In the genomic region with DNA sequence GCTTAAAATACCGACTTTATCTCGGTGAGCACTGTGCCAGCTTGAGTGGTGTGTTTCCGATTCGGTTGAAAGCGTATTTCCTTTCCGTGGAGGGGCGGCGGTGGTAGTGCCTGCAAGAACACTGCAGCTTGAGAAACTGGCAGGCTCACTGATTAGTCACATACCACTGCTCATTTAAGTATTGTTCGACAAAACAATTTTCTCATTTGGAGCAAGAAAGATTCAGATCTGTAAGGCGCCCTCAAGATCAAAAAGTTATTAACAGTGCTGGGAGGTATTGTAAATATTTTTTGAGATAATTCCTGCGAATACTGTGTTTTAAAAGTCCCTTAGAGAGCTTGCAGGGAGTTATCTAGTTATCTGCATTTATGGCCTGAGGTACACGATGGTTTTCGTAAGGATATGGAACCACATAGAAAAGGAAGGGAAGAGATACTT, we compare ENCODE assay signal across 8 cellular contexts. TPM values are rescaled to one million over a fixed set of nuclear protein-coding genes. Genes with fewer than 3 reads are reported as not detected.
DNase-seq lines count a peak whose midpoint lies in the region; ATAC-seq lines count a peak whose summit lies in the region.

No MANE protein-coding gene starts in this region.

- CTCF ChIA-PET in activated naive CD4-positive, alpha-beta T cell treated with anti-CD3 and anti-CD28 coated beads for 36 hours (lab: Charles Lee), result interaction anchor here (0.7 to 7.0 kb wide), 10 partner anchors 8 to 329 kb away, joined by 3 to 135 read pairs (median 4); no protein-coding TSS in a partner anchor

- peak overlapping the region; percentile 84 to 94 (median 90) for H3K27ac Mint-ChIP-seq in CD4-positive, CD25-positive, alpha-beta regulatory T cell
- peak overlapping the region; percentile 93 for H3K27ac Mint-ChIP-seq in activated naive CD4-positive, alpha-beta T cell treated with anti-CD3 and anti-CD28 coated beads for 36 hours

- H3K4me3 ChIP-seq in CD4-positive, CD25-positive, alpha-beta regulatory T cell (ENCODE audit: low read depth, low read length), result peak overlapping the region; percentile 95
- H3K4me3 ChIP-seq in HUES6 (ENCODE audit: low read depth, low read length), result peak overlapping the region; percentile 85
- peak overlapping the region; percentile 85 to 99 for H3K4me3 ChIP-seq in stomach smooth muscle (ENCODE audit: low read length in 2 of 2)

- peak; percentile 43 to 89 (median 65) for DNase-seq in CD4-positive, CD25-positive, alpha-beta regulatory T cell
- DNase-seq in SK-MEL-5 (ENCODE audit: low read depth, low spot score) (peak; percentile 57), globus pallidus (ENCODE audit: low spot score) (peak; percentile 40), non-pigmented ciliary epithelial cell (ENCODE audit: low read depth) (peak; percentile 38)
- peak; percentile 88 for DNase-seq in activated naive CD4-positive, alpha-beta T cell treated with anti-CD3 and anti-CD28 coated beads for 36 hours

- peak overlapping the region; percentile 92 to 98 (median 94) for H3K4me3 Mint-ChIP-seq in CD4-positive, CD25-positive, alpha-beta regulatory T cell
- H3K4me3 Mint-ChIP-seq in activated naive CD4-positive, alpha-beta T cell treated with anti-CD3 and anti-CD28 coated beads for 36 hours, result peak overlapping the region; percentile 93

- peaks cover 46% of the 10 kb centered on the region for H3K4me1 ChIP-seq in CD4-positive, CD25-positive, alpha-beta regulatory T cell (ENCODE audit: control insufficient read depth, insufficient read depth, low read length, poor library complexity, severe bottlenecking)
- H3K4me1 ChIP-seq in HUES6 (ENCODE audit: control insufficient read depth, insufficient read depth, low read length) (peaks cover 31% of the 10 kb centered on the region), stomach smooth muscle (ENCODE audit: control insufficient read depth, insufficient read depth, low read length) (peaks cover 19% of the 10 kb centered on the region)

- H3K9ac ChIP-seq in HUES6 (ENCODE audit: low read length), result peak overlapping the region; percentile 96
- peak overlapping the region; percentile 89 to 93 for H3K9ac ChIP-seq in stomach smooth muscle (ENCODE audit: low read length in 2 of 2)

- peaks cover 6% of the 10 kb centered on the region for H3K36me3 Mint-ChIP-seq in CD4-positive, CD25-positive, alpha-beta regulatory T cell
- peaks cover 9% of the 10 kb centered on the region for H3K36me3 Mint-ChIP-seq in activated naive CD4-positive, alpha-beta T cell treated with anti-CD3 and anti-CD28 coated beads for 36 hours (ENCODE audit: low read depth)

- H3K27me3 ChIP-seq in CD4-positive, CD25-positive, alpha-beta regulatory T cell (ENCODE audit: control insufficient read depth, insufficient read depth, low read length), result peaks cover 3% of the 10 kb centered on the region
- peaks cover 9% of the 10 kb centered on the region; the same call in 1 of the 2 replicates for H3K27me3 ChIP-seq in HUES6 (ENCODE audit: control insufficient read depth, insufficient read depth, low read length)
- peaks cover 4 to 8% of the 10 kb centered on the region in 2 donors for H3K27me3 ChIP-seq in stomach smooth muscle (ENCODE audit: control insufficient read depth in 1 of 2, insufficient read depth in 2 of 2, low read length in 2 of 2)

- peak overlapping the region; percentile 84 for H3K27ac ChIP-seq in CD4-positive, CD25-positive, alpha-beta regulatory T cell (ENCODE audit: insufficient read depth, low read length, poor library complexity, severe bottlenecking)
- H3K27ac ChIP-seq in HUES6 (ENCODE audit: low read depth, low read length) (no peak overlapping the region; the same call in 1 of the 2 replicates), stomach smooth muscle (ENCODE audit: low read length) (peak overlapping the region; percentile 88)

- H3K4me1 Mint-ChIP-seq in CD4-positive, CD25-positive, alpha-beta regulatory T cell, result peaks cover 28 to 55% (median 34%) of the 10 kb centered on the region in 4 donors
- peaks cover 43% of the 10 kb centered on the region for H3K4me1 Mint-ChIP-seq in activated naive CD4-positive, alpha-beta T cell treated with anti-CD3 and anti-CD28 coated beads for 36 hours (ENCODE audit: low read depth)

- peaks cover 8% of the 10 kb centered on the region for H3K27me3 Mint-ChIP-seq in CD4-positive, CD25-positive, alpha-beta regulatory T cell
- peaks cover 14% of the 10 kb centered on the region for H3K27me3 Mint-ChIP-seq in activated naive CD4-positive, alpha-beta T cell treated with anti-CD3 and anti-CD28 coated beads for 36 hours (ENCODE audit: low read depth)

- no peaks in the 10 kb centered on the region for H3K9me3 Mint-ChIP-seq in CD4-positive, CD25-positive, alpha-beta regulatory T cell
- no peaks in the 10 kb centered on the region for H3K9me3 Mint-ChIP-seq in activated naive CD4-positive, alpha-beta T cell treated with anti-CD3 and anti-CD28 coated beads for 36 hours

- H3K36me3 ChIP-seq in CD4-positive, CD25-positive, alpha-beta regulatory T cell (ENCODE audit: control insufficient read depth, insufficient read depth, low read length), result no peaks in the 10 kb centered on the region
- H3K36me3 ChIP-seq in HUES6 (ENCODE audit: control insufficient read depth, insufficient read depth, low read length) (no peaks in the 10 kb centered on the region), stomach smooth muscle (ENCODE audit: control insufficient read depth in 2 of 2, insufficient read depth in 2 of 2, low read length in 2 of 2) (no peaks in the 10 kb centered on the region)

- intact Hi-C loops in activated naive CD4-positive, alpha-beta T cell treated with anti-CD3 and anti-CD28 coated beads for 36 hours (cut with micrococcal nuclease), result loop anchor here (2.0 to 5.0 kb wide), 3 partner anchors 413 to 563 kb away; a partner anchor contains a TSS

- peak; percentile 52 to 61 for ATAC-seq in CD4-positive, CD25-positive, alpha-beta regulatory T cell (ENCODE audit: low read depth in 2 of 2)
- ATAC-seq in GM18511 (IDR thresholded peaks at IDR 0.05; ENCODE audit: unreplicated experiment), result no peak

- in situ Hi-C loops in SK-MEL-5 (cut with HindIII; ENCODE audit: low pct_unique_long_range_greater_than_20kb, low sequenced_read_pairs), result no loop called here

- H3K9me3 ChIP-seq in CD4-positive, CD25-positive, alpha-beta regulatory T cell (ENCODE audit: control insufficient read depth in 2 of 2, low read length in 2 of 2), result no peaks in the 10 kb centered on the region
- no peaks in the 10 kb centered on the region for H3K9me3 ChIP-seq in HUES6 (ENCODE audit: control insufficient read depth, insufficient read depth, low read depth, low read length)
- H3K9me3 ChIP-seq in stomach smooth muscle (ENCODE audit: control insufficient read depth in 2 of 2, low read length in 2 of 2), result no peaks in the 10 kb centered on the region

RNA-seq across cellular contexts. Expression of a gene that starts 1.3 kb away (rescaled TPM):
- 62.5 TPM for total RNA-seq in CD4-positive, CD25-positive, alpha-beta regulatory T cell
- polyA plus RNA-seq in CD4-positive, CD25-positive, alpha-beta regulatory T cell, result 10 to 100 TPM; 44.6 to 65.0 (median 53.7) TPM
- total RNA-seq in SK-MEL-5 (2014; rRNA removed; shearing (Covaris generic)), result 28.2 and 28.7 TPM in 2 replicates
- 22.1 and 27.5 TPM in 2 replicates for polyA plus RNA-seq in SK-MEL-5 (2015; cell fraction: cytosol; rRNA removed)
- polyA plus RNA-seq in SK-MEL-5 (2015; cell fraction: nucleus; rRNA removed), result 47.5 and 60.0 TPM in 2 replicates
- 10 to 100 TPM; 39.9 to 40.3 TPM for total RNA-seq in activated naive CD4-positive, alpha-beta T cell treated with anti-CD3 and anti-CD28 coated beads for 36 hours

RNA-seq across cellular contexts. Expression of a gene that starts 4.5 kb away (rescaled TPM):
- not detected for total RNA-seq in CD4-positive, CD25-positive, alpha-beta regulatory T cell
- polyA plus RNA-seq in CD4-positive, CD25-positive, alpha-beta regulatory T cell, result not detected
- not detected in 2 replicates for total RNA-seq in SK-MEL-5 (2014; rRNA removed; shearing (Covaris generic))
- not detected in 2 replicates for polyA plus RNA-seq in SK-MEL-5 (2015; cell fraction: cytosol; rRNA removed)
- not detected in 2 replicates for polyA plus RNA-seq in SK-MEL-5 (2015; cell fraction: nucleus; rRNA removed)
- not detected for total RNA-seq in activated naive CD4-positive, alpha-beta T cell treated with anti-CD3 and anti-CD28 coated beads for 36 hours

Comparison
In these comparisons a context has a peak if more than half of its experiments do, and no peak if none do; other contexts are left out.
1. DNase-seq: peak in every context shown above with its lines; median percentile 88 in activated naive CD4-positive, alpha-beta T cell treated with anti-CD3 and anti-CD28 coated beads for 36 hours; 65 in CD4-positive, CD25-positive, alpha-beta regulatory T cell; 57 in SK-MEL-5; 40 in globus pallidus; 38 in non-pigmented ciliary epithelial cell.